Comparison of ENCODE assay signal across 13 cellular contexts in the genomic region with DNA sequence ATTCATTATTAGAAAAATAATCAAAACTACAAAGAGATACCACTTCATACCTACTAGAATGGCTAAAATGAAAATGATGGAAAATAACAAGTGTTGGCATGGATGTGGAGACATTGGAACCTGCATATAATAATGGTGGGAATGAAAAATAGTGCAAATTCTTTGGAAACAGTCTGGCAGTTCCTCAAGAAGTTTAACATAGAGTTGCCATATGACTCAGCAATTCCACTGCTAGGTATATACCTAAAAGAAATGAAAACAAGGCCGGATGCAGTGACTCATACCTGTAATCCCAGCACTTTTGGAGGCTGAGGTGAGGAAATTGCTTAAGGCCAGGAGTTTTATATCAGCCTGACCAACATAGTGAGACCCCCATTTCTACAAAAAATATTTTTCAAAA. TPM values are rescaled to one million over a fixed set of nuclear protein-coding genes. Genes with fewer than 3 reads are reported as not detected.
DNase-seq lines count a peak whose midpoint lies in the region; ATAC-seq, FAIRE-seq and TF ChIP-seq lines count a peak whose summit lies in the region.
"Had no signal": no experiment of that assay in that cellular context is flagged by ENCODE, and none has a peak within 500 bp of the region (broad histone marks: within the 10 kb centered on the region; RNA-seq: fewer than 3 reads in every experiment).

No MANE protein-coding gene starts in this region.

- CTCF ChIA-PET in A549 (lab: Yijun Ruan, JAX) = interaction anchor here (1.4 kb wide), 1 partner anchor 12 kb away, joined by 3 read pairs; no protein-coding TSS in a partner anchor

- H3K4me1 Mint-ChIP-seq in astrocyte (ENCODE audit: low read depth, unreplicated experiment) = peaks cover 3% of the 10 kb centered on the region
- H3K4me1 Mint-ChIP-seq in activated T-helper 2 cell treated with anti-CD3 and anti-CD28 coated beads, Interferon-gamma antibody, Interleukin-2, Interleukin-4, amounts not matched to agents 10 μg/mL and 5 μg/mL and 100 μg/mL, durations not matched to agents 14 hours and 24 hours and 36 hours (ENCODE audit: low read depth) = peaks cover 15% of the 10 kb centered on the region
- H3K4me1 Mint-ChIP-seq: neural crest cell had no signal

- POLR2A ChIA-PET in A549 (lab: Yijun Ruan, JAX) = no interaction called here

- DNase-seq in A549 (ENCODE audit: low read depth in 1 of 2, low spot score in 1 of 2) (peak in 1 of 2 experiments; percentile 67), astrocyte (ENCODE audit: low read depth) (peak; percentile 86), lower lobe of right lung (no peak), NCI-H1105 treated with DMSO at 0.1 percent for 48 hours (lab: John Stamatoyannopoulos, UW) (no peak), NCI-H526 treated with DMSO at 0.1 percent for 48 hours (lab: John Stamatoyannopoulos, UW) (no peak)
- DNase-seq in activated T-helper 2 cell treated with anti-CD3 and anti-CD28 coated beads, Interferon-gamma antibody, Interleukin-2, Interleukin-4, amounts not matched to agents 10 μg/mL and 5 μg/mL and 100 μg/mL, durations not matched to agents 14 hours and 24 hours and 36 hours (ENCODE audit: low spot score) = no peak
- DNase-seq: activated gamma-delta T cell; NCI-H345; stimulated activated CD4-positive, alpha-beta T cell treated with anti-CD3 and anti-CD28 coated beads, Interleukin-2, amount 100 ng/mL, for 48 hours had no signal

- H3K4me2 ChIP-seq in A549 = 0 out of 3 replicates have a peak overlapping the region, but pooled peaks have one; percentile 14
- no peak overlapping the region for H3K4me2 ChIP-seq in astrocyte (ENCODE audit: low read length)

- no peak for TF ChIP-seq RAD21 in A549 (conservative IDR thresholded peaks at IDR 0.05 in 1 of 2, IDR thresholded peaks at IDR 0.05 in 1 of 2)

- H3K27ac ChIP-seq in A549 = peak overlapping the region; percentile 21 to 33; a peak in 4 of 6 replicates
- peak overlapping the region; percentile 72 for H3K27ac ChIP-seq in astrocyte (ENCODE audit: low read depth, low read length)
- H3K27ac ChIP-seq in lower lobe of right lung = no peak overlapping the region
- H3K27ac ChIP-seq: thoracic aorta had no signal

- ATAC-seq in A549 (peak; percentile 34 to 58; a peak in 4 of 6 replicates), GM19395 (IDR thresholded peaks at IDR 0.05; ENCODE audit: unreplicated experiment) (peak; percentile 91), HG03457 (IDR thresholded peaks at IDR 0.05; ENCODE audit: unreplicated experiment) (peak; percentile 66), lower lobe of right lung (no peak)

- no peak overlapping the region for H3K27ac Mint-ChIP-seq in astrocyte (ENCODE audit: unreplicated experiment)
- no peak overlapping the region for H3K27ac Mint-ChIP-seq in activated T-helper 2 cell treated with anti-CD3 and anti-CD28 coated beads, Interferon-gamma antibody, Interleukin-2, Interleukin-4, amounts not matched to agents 10 μg/mL and 5 μg/mL and 100 μg/mL, durations not matched to agents 14 hours and 24 hours and 36 hours

- peaks cover 7% of the 10 kb centered on the region for H3K4me1 ChIP-seq in A549
- peaks cover 13% of the 10 kb centered on the region for H3K4me1 ChIP-seq in astrocyte (ENCODE audit: insufficient read depth, low read length)
- peaks cover 8% of the 10 kb centered on the region for H3K4me1 ChIP-seq in lower lobe of right lung

- TF ChIP-seq CTCF in A549 (IDR thresholded peaks at IDR 0.05) (no peak), astrocyte (IDR thresholded peaks at IDR 0.05; ENCODE audit: insufficient read depth, low read depth, low read length) (no peak), lower lobe of right lung (IDR thresholded peaks at IDR 0.05) (no peak)

- H3K9ac ChIP-seq in astrocyte (ENCODE audit: low read length) = no peak overlapping the region

- no peaks in the 10 kb centered on the region for H3K27me3 ChIP-seq in astrocyte (ENCODE audit: insufficient read depth, low read length)
- no peaks in the 10 kb centered on the region for H3K27me3 ChIP-seq in lower lobe of right lung (ENCODE audit: low read depth)

- no peaks in the 10 kb centered on the region for H3K9me3 Mint-ChIP-seq in astrocyte (ENCODE audit: unreplicated experiment)
- no peaks in the 10 kb centered on the region for H3K9me3 Mint-ChIP-seq in activated T-helper 2 cell treated with anti-CD3 and anti-CD28 coated beads, Interferon-gamma antibody, Interleukin-2, Interleukin-4, amounts not matched to agents 10 μg/mL and 5 μg/mL and 100 μg/mL, durations not matched to agents 14 hours and 24 hours and 36 hours
- H3K9me3 Mint-ChIP-seq: neural crest cell had no signal

- no peaks in the 10 kb centered on the region for H3K79me2 ChIP-seq in astrocyte (ENCODE audit: insufficient read depth, low read length)

- H3K27me3 Mint-ChIP-seq in astrocyte (ENCODE audit: low read depth, unreplicated experiment) = no peaks in the 10 kb centered on the region
- H3K27me3 Mint-ChIP-seq in activated T-helper 2 cell treated with anti-CD3 and anti-CD28 coated beads, Interferon-gamma antibody, Interleukin-2, Interleukin-4, amounts not matched to agents 10 μg/mL and 5 μg/mL and 100 μg/mL, durations not matched to agents 14 hours and 24 hours and 36 hours (ENCODE audit: low read depth) = no peaks in the 10 kb centered on the region

- intact Hi-C loops in activated T-helper 2 cell treated with anti-CD3 and anti-CD28 coated beads, Interferon-gamma antibody, Interleukin-2, Interleukin-4, amounts not matched to agents 10 μg/mL and 5 μg/mL and 100 μg/mL, durations not matched to agents 14 hours and 24 hours and 36 hours (cut with micrococcal nuclease) = no loop called here
- intact Hi-C loops in lower lobe of right lung (cut with DNase I) = no loop called here

- TF ChIP-seq EP300 in A549 (IDR thresholded peaks at IDR 0.05) = no peak

- 0 out of 3 replicates have a peak, but pooled peaks cover 3% of the 10 kb centered on the region for H3K9me3 ChIP-seq in A549
- H3K9me3 ChIP-seq in astrocyte (ENCODE audit: insufficient read depth, low read depth, low read length) = no peaks in the 10 kb centered on the region
- no peaks in the 10 kb centered on the region for H3K9me3 ChIP-seq in lower lobe of right lung
- H3K9me3 ChIP-seq: thoracic aorta had no signal

- no peaks in the 10 kb centered on the region for H4K20me1 ChIP-seq in astrocyte (ENCODE audit: insufficient read depth, low read length)

- H3K36me3 Mint-ChIP-seq in astrocyte (ENCODE audit: low read depth, unreplicated experiment) = no peaks in the 10 kb centered on the region
- H3K36me3 Mint-ChIP-seq in activated T-helper 2 cell treated with anti-CD3 and anti-CD28 coated beads, Interferon-gamma antibody, Interleukin-2, Interleukin-4, amounts not matched to agents 10 μg/mL and 5 μg/mL and 100 μg/mL, durations not matched to agents 14 hours and 24 hours and 36 hours (ENCODE audit: low read depth) = no peaks in the 10 kb centered on the region

- no peak overlapping the region for H3K4me3 Mint-ChIP-seq in astrocyte (ENCODE audit: unreplicated experiment)
- H3K4me3 Mint-ChIP-seq in activated T-helper 2 cell treated with anti-CD3 and anti-CD28 coated beads, Interferon-gamma antibody, Interleukin-2, Interleukin-4, amounts not matched to agents 10 μg/mL and 5 μg/mL and 100 μg/mL, durations not matched to agents 14 hours and 24 hours and 36 hours (ENCODE audit: low read depth) = no peak overlapping the region
- H3K4me3 Mint-ChIP-seq: neural crest cell had no signal

- 24% methylated on average over 1 of the region's 1 CpG for WGBS in A549 (ENCODE audit: missing lambda C conversion rate)

- no peak for TF ChIP-seq POLR2A in A549 (IDR thresholded peaks at IDR 0.05; ENCODE audit: low read length)

- no peak for FAIRE-seq in A549 (lab: Jason Lieb, UNC)
- FAIRE-seq in astrocyte (lab: Jason Lieb, UNC) = no peak

- no peak overlapping the region for H2AFZ ChIP-seq in astrocyte (ENCODE audit: low read depth, low read length)

- H3K4me3 ChIP-seq in A549 (no peak overlapping the region), astrocyte (ENCODE audit: insufficient read depth, low read depth, low read length) (no peak overlapping the region), lower lobe of right lung (no peak overlapping the region)
- H3K4me3 ChIP-seq: thoracic aorta had no signal

- H3K36me3 ChIP-seq in astrocyte (ENCODE audit: insufficient read depth, low read length) = no peaks in the 10 kb centered on the region
- H3K36me3 ChIP-seq in lower lobe of right lung = no peaks in the 10 kb centered on the region
- H3K36me3 ChIP-seq: thoracic aorta had no signal

TF ChIP-seq in A549, 52 proteins besides CTCF, POLR2A, EP300 and RAD21:
- TF ChIP-seq CEBPB (IDR thresholded peaks at IDR 0.05) (peak in 1 of 2 experiments; percentile 35; a peak in 1 of 4 replicates), FOSL2 (IDR thresholded peaks at IDR 0.05) (peak; percentile 40; the same call in 1 of the 2 replicates), FOSL2 (CRISPR knock-in tag; IDR thresholded peaks at IDR 0.05) (peak; percentile 82), ZFP36 (IDR thresholded peaks at IDR 0.05; ENCODE audit: borderline replicate concordance, partially characterized antibody) (peak; percentile 75), MAFK (IDR thresholded peaks at IDR 0.05; ENCODE audit: partially characterized antibody) (peak; percentile 96), HOXA7 (CRISPR knock-in tag; IDR thresholded peaks at IDR 0.05) (no peak), JUNB (IDR thresholded peaks at IDR 0.05) (peak; percentile 20; the same call in 1 of the 2 replicates), NFE2L2 (conservative IDR thresholded peaks at IDR 0.05; ENCODE audit: low read length) (peak; percentile 82)
- TF ChIP-seq, protein P1, sequence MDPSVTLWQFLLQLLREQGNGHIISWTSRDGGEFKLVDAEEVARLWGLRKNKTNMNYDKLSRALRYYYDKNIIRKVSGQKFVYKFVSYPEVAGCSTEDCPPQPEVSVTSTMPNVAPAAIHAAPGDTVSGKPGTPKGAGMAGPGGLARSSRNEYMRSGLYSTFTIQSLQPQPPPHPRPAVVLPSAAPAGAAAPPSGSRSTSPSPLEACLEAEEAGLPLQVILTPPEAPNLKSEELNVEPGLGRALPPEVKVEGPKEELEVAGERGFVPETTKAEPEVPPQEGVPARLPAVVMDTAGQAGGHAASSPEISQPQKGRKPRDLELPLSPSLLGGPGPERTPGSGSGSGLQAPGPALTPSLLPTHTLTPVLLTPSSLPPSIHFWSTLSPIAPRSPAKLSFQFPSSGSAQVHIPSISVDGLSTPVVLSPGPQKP (IDR thresholded peaks at IDR 0.05; ENCODE audit: low read depth, low read length) = no peak

RNA-seq across cellular contexts. Expression of a gene that starts 41.6 kb away (rescaled TPM):
- polyA plus RNA-seq in A549 (2011; rRNA removed) (8.5 and 10.0 TPM in 2 replicates), A549 (2017; fragmentation: RNase III; extraction: RNeasy Plus Mini Kit Qiagen cat#74134 plus additional on column Dnase treatment) (10.0 to 11.4 TPM (median 11.3 TPM) in 3 replicates)
- 4.6 and 6.1 TPM in 2 replicates for polyA plus RNA-seq in A549 (2012; cell fraction: cytosol; rRNA removed)
- polyA plus RNA-seq in A549 (2012; cell fraction: nucleus; rRNA removed) = 1.9 and 2.4 TPM in 2 replicates
- 4.0 and 5.1 TPM in 2 replicates for polyA minus RNA-seq in A549 (2011; rRNA and poly(A)+ RNA removed)
- total RNA-seq in astrocyte (6.8 and 8.5 TPM in 2 replicates), lower lobe of right lung (15.3 TPM)
- total RNA-seq in activated T-helper 2 cell treated with anti-CD3 and anti-CD28 coated beads, Interferon-gamma antibody, Interleukin-2, Interleukin-4, amounts not matched to agents 10 μg/mL and 5 μg/mL and 100 μg/mL, durations not matched to agents 14 hours and 24 hours and 36 hours = 4.3 and 6.5 TPM in 2 replicates

Comparison
In these comparisons a context has a peak if more than half of its experiments do, and no peak if none do; other contexts are left out.
1. ATAC-seq: peak in A549 (2 of 2), GM19395 (single experiment) and HG03457 (single experiment); none in lower lobe of right lung (0 of 2).